Comparison of ENCODE assay signal across 9 cellular contexts in genomic region chr12:117236456-117237001, GRCh38.
DNase-seq lines count a peak whose midpoint lies in the region; ATAC-seq, FAIRE-seq and TF ChIP-seq lines count a peak whose summit lies in the region.
"Had no signal": no experiment of that assay in that cellular context is flagged by ENCODE, and none has a peak within 500 bp of the region (broad histone marks: within the 10 kb centered on the region; RNA-seq: fewer than 3 reads in every experiment).

No MANE protein-coding gene starts in this region.

- no peak for ATAC-seq in GM18519 (IDR thresholded peaks at IDR 0.05; ENCODE audit: low FRiP score, unreplicated experiment)

- no peaks in the 10 kb centered on the region for H3K4me1 Mint-ChIP-seq in nephron
- H3K4me1 Mint-ChIP-seq: IgD-negative memory B cell had no signal

- DNase-seq in COLO668 (lab: John Stamatoyannopoulos, UW; ENCODE audit: unreplicated experiment) (peak; percentile 84), HTR-8/SVneo (ENCODE audit: insufficient read length, low spot score) (peak; percentile 51), NOMO-1 treated with dmso at 0.1 percent for 144 hours (lab: John Stamatoyannopoulos, UW; ENCODE audit: unreplicated experiment) (peak; percentile 24), activated T-cell treated with anti-CD3 and anti-CD28 coated beads for 4 hours (peak; percentile 63), fibroblast of mammary gland (ENCODE audit: low read depth) (peak; percentile 65)
- DNase-seq in stimulated activated naive CD4-positive, alpha-beta T cell (lab: John Stamatoyannopoulos, UW): peak; percentile 4 to 61 (median 34)

- H3K4me3 Mint-ChIP-seq in nephron: no peak overlapping the region
- H3K4me3 Mint-ChIP-seq: IgD-negative memory B cell had no signal

- peaks cover 28% of the 10 kb centered on the region for H3K27me3 Mint-ChIP-seq in nephron (ENCODE audit: low read depth)

- peak; percentile 72 for TF ChIP-seq CTCF in fibroblast of mammary gland (conservative IDR thresholded peaks at IDR 0.05; ENCODE audit: control insufficient read depth, insufficient read depth, low read depth, low read length)
- TF ChIP-seq CTCF in nephron (IDR thresholded peaks at IDR 0.05; ENCODE audit: unreplicated experiment in 3 of 3): peak; percentile 75 to 82 (median 79)

- FAIRE-seq in HTR-8/SVneo (lab: Jason Lieb, UNC): no peak

- H3K27ac Mint-ChIP-seq in nephron: no peak overlapping the region
- H3K27ac Mint-ChIP-seq: IgD-negative memory B cell had no signal

- no peak overlapping the region for H3K4me3 ChIP-seq in fibroblast of mammary gland (ENCODE audit: control insufficient read depth, low read depth, low read length)

- H3K9me3 Mint-ChIP-seq in nephron: no peaks in the 10 kb centered on the region

- no peaks in the 10 kb centered on the region for H3K36me3 Mint-ChIP-seq in nephron (ENCODE audit: low read depth)
- H3K36me3 Mint-ChIP-seq: IgD-negative memory B cell had no signal

Comparison
In these comparisons a context has a peak if more than half of its experiments do, and no peak if none do; other contexts are left out.
1. DNase-seq: peak in every context shown above with its lines; median percentile 84 in COLO668; 65 in fibroblast of mammary gland; 63 in activated T-cell treated with anti-CD3 and anti-CD28 coated beads for 4 hours; 51 in HTR-8/SVneo; 34 in stimulated activated naive CD4-positive, alpha-beta T cell; 24 in NOMO-1 treated with dmso at 0.1 percent for 144 hours.